ENCODE assay signal across 31 cellular contexts in the genomic region with DNA sequence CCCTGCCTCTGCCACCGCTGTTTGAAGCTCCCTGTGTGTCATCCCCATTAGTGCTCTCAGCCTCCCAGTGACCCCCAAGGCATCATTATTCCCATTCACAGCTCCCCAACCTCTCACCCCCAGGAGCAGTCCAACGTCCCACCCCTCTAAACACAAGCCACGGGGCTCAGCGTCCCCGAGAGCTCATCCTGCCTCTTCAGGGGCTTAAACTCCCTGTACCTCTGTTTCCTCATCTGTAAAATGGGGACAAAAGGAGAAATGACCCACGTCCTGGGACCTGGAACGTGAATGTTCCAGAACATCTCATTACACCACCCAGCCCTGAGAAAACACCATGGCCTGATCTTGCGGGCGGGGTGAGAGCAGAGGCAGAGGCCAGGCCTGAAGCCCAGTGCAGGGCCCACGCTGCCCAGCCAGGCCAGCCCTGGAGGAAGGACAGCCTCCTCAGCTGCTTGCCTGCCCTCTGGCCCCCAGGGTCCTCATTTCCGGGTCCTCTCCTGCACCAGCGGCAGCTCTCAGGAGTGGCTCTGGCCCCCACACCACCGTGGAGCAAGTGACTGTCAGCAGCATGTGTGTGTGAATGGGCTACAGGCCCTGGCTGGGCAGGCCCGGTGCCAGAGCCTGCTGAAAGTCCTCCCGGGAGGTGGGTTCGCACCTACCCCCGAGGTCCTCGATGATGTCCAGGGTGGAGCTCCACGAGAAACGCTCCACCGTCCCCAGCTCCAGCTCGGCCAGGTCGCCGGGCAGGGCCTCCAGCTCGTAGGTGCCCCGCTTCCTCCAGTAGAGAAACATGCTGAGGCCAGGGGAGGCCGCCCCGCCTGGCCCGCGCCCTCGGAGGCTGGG. TPM values are rescaled to one million over a fixed set of nuclear protein-coding genes. Genes with fewer than 3 reads are reported as not detected.
"Had no signal": no experiment of that assay in that cellular context is flagged by ENCODE, and none has a peak within 500 bp of the region (broad histone marks: within the 10 kb centered on the region; RNA-seq: fewer than 3 reads in every experiment).

No MANE protein-coding gene starts in this region.

- DNase-seq: activated B cell treated with CpG ODN at 0.5 μM for 24 hours; activated naive CD4-positive, alpha-beta T cell treated with Interleukin-2 at 50 U/mL for 16 hours; activated naive CD8-positive, alpha-beta T cell treated with anti-CD3 and anti-CD28 coated beads, Interleukin-2, amount 10 ng/mL, durations not matched to agents 7 days and 5 days; activated T-cell treated with anti-CD3 and anti-CD28 coated beads for 4 hours; activated T-cell treated with anti-CD3 and anti-CD28 coated beads, Interleukin-2, amount 50 U/mL, for 72 hours; brain microvascular endothelial cell; caudate nucleus; esophagus squamous epithelium; foreskin melanocyte; left cardiac atrium; left ventricle myocardium superior; mammary epithelial cell; naive B cell; nephron progenitor cell; occipital lobe; stimulated activated CD4-positive, alpha-beta T cell treated with anti-CD3 and anti-CD28 coated beads, Interleukin-1b, Interleukin-23, amount 100 ng/mL, for 48 hours; stimulated activated CD4-positive, alpha-beta T cell treated with anti-CD3 and anti-CD28 coated beads, Interleukin-4, amount 100 ng/mL, for 4 hours; stimulated activated CD8-positive, alpha-beta memory T cell treated with anti-CD3 and anti-CD28 coated beads, Interleukin-4, amount 100 ng/mL, for 48 hours; stimulated activated naive B cell treated with anti-CD40 and anti-IgM and Interleukin-4, amounts not matched to agents 10 μg/mL and 1 μg/mL and 100 μg/mL, for 72 hours; T-cell; tibial artery had no signal

- H3K27ac ChIP-seq: ascending aorta, brain microvascular endothelial cell, epithelial cell of prostate, esophagus squamous epithelium, right atrium auricular region, suprapubic skin, tibial artery had no signal

- H3K36me3 Mint-ChIP-seq: activated naive CD8-positive, alpha-beta T cell treated with anti-CD3 and anti-CD28 coated beads, Interleukin-2, amount 10 ng/mL, durations not matched to agents 7 days and 5 days; naive B cell; T-cell had no signal

- H3K27me3 ChIP-seq: ascending aorta, brain microvascular endothelial cell, heart right ventricle, right atrium auricular region, suprapubic skin had no signal

- H3K4me3 ChIP-seq: ascending aorta, esophagus squamous epithelium, heart right ventricle, right atrium auricular region, smooth muscle cell, suprapubic skin, tibial artery had no signal

- H3K36me3 ChIP-seq: ascending aorta, brain microvascular endothelial cell, esophagus squamous epithelium, heart right ventricle, right atrium auricular region, suprapubic skin, tibial artery had no signal

- H3K4me1 Mint-ChIP-seq: T-cell had no signal

- H3K27ac Mint-ChIP-seq: activated B cell treated with CpG ODN at 0.5 μM for 24 hours; activated naive CD8-positive, alpha-beta T cell treated with anti-CD3 and anti-CD28 coated beads, Interleukin-2, amount 10 ng/mL, durations not matched to agents 7 days and 5 days; activated T-cell treated with anti-CD3 and anti-CD28 coated beads, Interleukin-2, amount 50 U/mL, for 72 hours; nephron progenitor cell; stimulated activated naive B cell treated with anti-CD40 and anti-IgM and Interleukin-4, amounts not matched to agents 10 μg/mL and 1 μg/mL and 100 μg/mL, for 72 hours; T-cell; T-helper 2 cell treated with Interferon-gamma antibody and Interleukin-4, amounts not matched to agents 5 μg/mL and 100 μg/mL, for 36 hours had no signal

- ATAC-seq: activated T-cell treated with anti-CD3 and anti-CD28 coated beads, Interleukin-2, amount 50 U/mL, for 72 hours; heart right ventricle; left cardiac atrium; left ventricle myocardium superior; stimulated activated naive B cell treated with anti-CD40 and anti-IgM and Interleukin-4, amounts not matched to agents 10 μg/mL and 1 μg/mL and 100 μg/mL, for 72 hours; T-cell had no signal

- H3K4me3 Mint-ChIP-seq: activated B cell treated with CpG ODN at 0.5 μM for 24 hours; activated naive CD8-positive, alpha-beta T cell treated with anti-CD3 and anti-CD28 coated beads, Interleukin-2, amount 10 ng/mL, durations not matched to agents 7 days and 5 days; activated T-cell treated with anti-CD3 and anti-CD28 coated beads, Interleukin-2, amount 50 U/mL, for 72 hours; naive B cell; nephron progenitor cell; stimulated activated naive B cell treated with anti-CD40 and anti-IgM and Interleukin-4, amounts not matched to agents 10 μg/mL and 1 μg/mL and 100 μg/mL, for 72 hours; T-cell; T-helper 2 cell treated with Interferon-gamma antibody and Interleukin-4, amounts not matched to agents 5 μg/mL and 100 μg/mL, for 36 hours had no signal

- H3K9me3 Mint-ChIP-seq: activated B cell treated with CpG ODN at 0.5 μM for 24 hours; activated naive CD8-positive, alpha-beta T cell treated with anti-CD3 and anti-CD28 coated beads, Interleukin-2, amount 10 ng/mL, durations not matched to agents 7 days and 5 days; activated T-cell treated with anti-CD3 and anti-CD28 coated beads, Interleukin-2, amount 50 U/mL, for 72 hours; naive B cell; nephron progenitor cell; stimulated activated naive B cell treated with anti-CD40 and anti-IgM and Interleukin-4, amounts not matched to agents 10 μg/mL and 1 μg/mL and 100 μg/mL, for 72 hours; T-cell; T-helper 2 cell treated with Interferon-gamma antibody and Interleukin-4, amounts not matched to agents 5 μg/mL and 100 μg/mL, for 36 hours had no signal

- H3K9me3 ChIP-seq: ascending aorta, esophagus squamous epithelium, heart right ventricle, right atrium auricular region, suprapubic skin, tibial artery had no signal

- H3K4me2 ChIP-seq: smooth muscle cell had no signal

RNA-seq across cellular contexts. Expression of a gene that starts 49.5 kb away (rescaled TPM):
- total RNA-seq: activated B cell treated with CpG ODN at 0.5 μM for 24 hours; activated naive CD8-positive, alpha-beta T cell treated with anti-CD3 and anti-CD28 coated beads, Interleukin-2, amount 10 ng/mL, durations not matched to agents 7 days and 5 days; activated T-cell treated with anti-CD3 and anti-CD28 coated beads, Interleukin-2, amount 50 U/mL, for 72 hours; ascending aorta; esophagus squamous epithelium; glomerular endothelial cell; heart right ventricle; left cardiac atrium; left ventricle myocardium superior; occipital lobe; pulmonary artery endothelial cell; right atrium auricular region; smooth muscle cell; T-cell; urinary bladder had no signal
- polyA plus RNA-seq: heart right ventricle had no signal
